In the genomic region with DNA sequence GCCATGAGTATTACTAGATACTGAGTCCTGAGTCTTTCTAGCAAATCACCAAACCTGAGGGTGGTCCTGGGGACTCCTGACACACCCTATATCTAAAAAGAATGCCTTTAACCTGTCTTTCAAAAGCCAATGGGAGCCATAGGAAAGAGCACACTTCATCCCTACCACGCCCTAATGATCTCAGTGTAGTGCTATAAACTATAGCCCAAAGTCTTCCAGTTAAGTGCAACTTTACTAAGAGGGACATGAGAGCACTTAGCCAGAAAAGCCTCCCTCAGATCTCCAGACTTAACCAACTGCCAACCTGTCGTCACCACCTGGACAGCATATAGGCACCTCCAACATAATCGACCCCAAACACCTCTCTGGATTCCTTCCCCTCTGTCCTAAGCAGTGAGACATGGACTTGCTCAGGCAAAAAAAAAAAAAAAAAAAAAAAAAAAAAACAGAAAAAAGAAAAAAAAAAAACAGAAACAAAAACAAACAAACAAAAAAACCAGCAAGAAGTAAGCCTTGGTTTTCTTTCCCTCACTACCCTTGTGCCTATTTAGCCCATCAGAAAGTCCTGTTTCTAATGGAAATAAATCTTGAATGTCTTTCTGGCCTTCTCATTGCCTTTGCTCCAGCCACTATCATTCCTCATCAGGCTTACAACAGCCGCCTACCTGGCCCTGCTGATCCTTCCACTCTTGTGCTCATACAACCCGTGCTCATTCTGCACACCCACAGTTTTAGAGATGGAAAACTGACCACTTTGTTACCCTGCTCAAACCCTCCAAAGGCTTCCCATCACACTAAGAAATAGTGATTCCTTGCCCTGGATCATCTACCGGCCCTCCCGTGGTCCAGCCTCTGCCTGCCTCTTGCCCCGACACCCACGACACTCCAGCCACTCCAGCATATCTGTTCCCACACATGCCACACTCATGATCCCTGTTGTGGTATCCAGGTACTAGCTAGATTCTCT, we compare ENCODE assay signal across 1 cellular context.
TF ChIP-seq lines count a peak whose summit lies in the region.

No MANE protein-coding gene starts in this region.

TF ChIP-seq in GM23338, 12 proteins besides CTCF, POLR2A, EP300 and RAD21 (continued from another document):
- TF ChIP-seq, protein P1, sequence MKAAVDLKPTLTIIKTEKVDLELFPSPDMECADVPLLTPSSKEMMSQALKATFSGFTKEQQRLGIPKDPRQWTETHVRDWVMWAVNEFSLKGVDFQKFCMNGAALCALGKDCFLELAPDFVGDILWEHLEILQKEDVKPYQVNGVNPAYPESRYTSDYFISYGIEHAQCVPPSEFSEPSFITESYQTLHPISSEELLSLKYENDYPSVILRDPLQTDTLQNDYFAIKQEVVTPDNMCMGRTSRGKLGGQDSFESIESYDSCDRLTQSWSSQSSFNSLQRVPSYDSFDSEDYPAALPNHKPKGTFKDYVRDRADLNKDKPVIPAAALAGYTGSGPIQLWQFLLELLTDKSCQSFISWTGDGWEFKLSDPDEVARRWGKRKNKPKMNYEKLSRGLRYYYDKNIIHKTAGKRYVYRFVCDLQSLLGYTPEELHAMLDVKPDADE (IDR thresholded peaks at IDR 0.05), result no peak
- TF ChIP-seq, protein P2, sequence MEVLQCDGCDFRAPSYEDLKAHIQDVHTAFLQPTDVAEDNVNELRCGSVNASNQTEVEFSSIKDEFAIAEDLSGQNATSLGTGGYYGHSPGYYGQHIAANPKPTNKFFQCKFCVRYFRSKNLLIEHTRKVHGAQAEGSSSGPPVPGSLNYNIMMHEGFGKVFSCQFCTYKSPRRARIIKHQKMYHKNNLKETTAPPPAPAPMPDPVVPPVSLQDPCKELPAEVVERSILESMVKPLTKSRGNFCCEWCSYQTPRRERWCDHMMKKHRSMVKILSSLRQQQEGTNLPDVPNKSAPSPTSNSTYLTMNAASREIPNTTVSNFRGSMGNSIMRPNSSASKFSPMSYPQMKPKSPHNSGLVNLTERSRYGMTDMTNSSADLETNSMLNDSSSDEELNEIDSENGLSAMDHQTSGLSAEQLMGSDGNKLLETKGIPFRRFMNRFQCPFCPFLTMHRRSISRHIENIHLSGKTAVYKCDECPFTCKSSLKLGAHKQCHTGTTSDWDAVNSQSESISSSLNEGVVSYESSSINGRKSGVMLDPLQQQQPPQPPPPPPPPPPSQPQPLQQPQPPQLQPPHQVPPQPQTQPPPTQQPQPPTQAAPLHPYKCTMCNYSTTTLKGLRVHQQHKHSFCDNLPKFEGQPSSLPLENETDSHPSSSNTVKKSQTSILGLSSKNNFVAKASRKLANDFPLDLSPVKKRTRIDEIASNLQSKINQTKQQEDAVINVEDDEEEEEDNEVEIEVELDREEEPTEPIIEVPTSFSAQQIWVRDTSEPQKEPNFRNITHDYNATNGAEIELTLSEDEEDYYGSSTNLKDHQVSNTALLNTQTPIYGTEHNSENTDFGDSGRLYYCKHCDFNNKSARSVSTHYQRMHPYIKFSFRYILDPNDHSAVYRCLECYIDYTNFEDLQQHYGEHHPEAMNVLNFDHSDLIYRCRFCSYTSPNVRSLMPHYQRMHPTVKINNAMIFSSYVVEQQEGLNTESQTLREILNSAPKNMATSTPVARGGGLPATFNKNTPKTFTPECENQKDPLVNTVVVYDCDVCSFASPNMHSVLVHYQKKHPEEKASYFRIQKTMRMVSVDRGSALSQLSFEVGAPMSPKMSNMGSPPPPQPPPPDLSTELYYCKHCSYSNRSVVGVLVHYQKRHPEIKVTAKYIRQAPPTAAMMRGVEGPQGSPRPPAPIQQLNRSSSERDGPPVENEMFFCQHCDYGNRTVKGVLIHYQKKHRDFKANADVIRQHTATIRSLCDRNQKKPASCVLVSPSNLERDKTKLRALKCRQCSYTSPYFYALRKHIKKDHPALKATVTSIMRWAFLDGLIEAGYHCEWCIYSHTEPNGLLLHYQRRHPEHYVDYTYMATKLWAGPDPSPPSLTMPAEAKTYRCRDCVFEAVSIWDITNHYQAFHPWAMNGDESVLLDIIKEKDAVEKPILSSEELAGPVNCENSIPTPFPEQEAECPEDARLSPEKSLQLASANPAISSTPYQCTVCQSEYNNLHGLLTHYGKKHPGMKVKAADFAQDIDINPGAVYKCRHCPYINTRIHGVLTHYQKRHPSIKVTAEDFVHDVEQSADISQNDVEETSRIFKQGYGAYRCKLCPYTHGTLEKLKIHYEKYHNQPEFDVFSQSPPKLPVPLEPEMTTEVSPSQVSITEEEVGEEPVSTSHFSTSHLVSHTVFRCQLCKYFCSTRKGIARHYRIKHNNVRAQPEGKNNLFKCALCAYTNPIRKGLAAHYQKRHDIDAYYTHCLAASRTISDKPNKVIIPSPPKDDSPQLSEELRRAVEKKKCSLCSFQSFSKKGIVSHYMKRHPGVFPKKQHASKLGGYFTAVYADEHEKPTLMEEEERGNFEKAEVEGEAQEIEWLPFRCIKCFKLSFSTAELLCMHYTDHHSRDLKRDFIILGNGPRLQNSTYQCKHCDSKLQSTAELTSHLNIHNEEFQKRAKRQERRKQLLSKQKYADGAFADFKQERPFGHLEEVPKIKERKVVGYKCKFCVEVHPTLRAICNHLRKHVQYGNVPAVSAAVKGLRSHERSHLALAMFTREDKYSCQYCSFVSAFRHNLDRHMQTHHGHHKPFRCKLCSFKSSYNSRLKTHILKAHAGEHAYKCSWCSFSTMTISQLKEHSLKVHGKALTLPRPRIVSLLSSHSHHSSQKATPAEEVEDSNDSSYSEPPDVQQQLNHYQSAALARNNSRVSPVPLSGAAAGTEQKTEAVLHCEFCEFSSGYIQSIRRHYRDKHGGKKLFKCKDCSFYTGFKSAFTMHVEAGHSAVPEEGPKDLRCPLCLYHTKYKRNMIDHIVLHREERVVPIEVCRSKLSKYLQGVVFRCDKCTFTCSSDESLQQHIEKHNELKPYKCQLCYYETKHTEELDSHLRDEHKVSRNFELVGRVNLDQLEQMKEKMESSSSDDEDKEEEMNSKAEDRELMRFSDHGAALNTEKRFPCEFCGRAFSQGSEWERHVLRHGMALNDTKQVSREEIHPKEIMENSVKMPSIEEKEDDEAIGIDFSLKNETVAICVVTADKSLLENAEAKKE (CRISPR knock-in tag; IDR thresholded peaks at IDR 0.05), result no peak
